In the genomic region with DNA sequence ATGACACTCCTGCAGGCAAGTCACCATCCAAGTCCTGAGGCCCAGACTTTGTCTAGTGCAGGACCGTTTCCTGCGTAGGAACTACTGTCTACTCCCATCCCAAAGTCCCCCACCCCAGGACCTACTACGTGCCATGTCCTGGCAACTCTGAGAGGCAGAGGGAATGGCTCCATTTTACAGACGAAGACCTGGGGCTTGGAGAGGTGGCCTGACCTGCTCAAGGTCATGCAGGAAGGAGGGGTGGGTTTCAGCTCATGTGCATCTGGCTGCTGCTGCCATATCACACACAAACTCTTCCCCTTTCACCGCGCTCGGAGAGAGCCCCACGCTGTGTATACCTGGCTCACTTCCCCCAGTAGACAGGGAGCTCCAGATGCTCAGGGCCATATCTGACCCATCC, we compare ENCODE assay signal across 14 cellular contexts. TPM values are rescaled to one million over a fixed set of nuclear protein-coding genes. Genes with fewer than 3 reads are reported as not detected.
DNase-seq lines count a peak whose midpoint lies in the region; ATAC-seq and TF ChIP-seq lines count a peak whose summit lies in the region.
"Had no signal": no experiment of that assay in that cellular context is flagged by ENCODE, and none has a peak within 500 bp of the region (broad histone marks: within the 10 kb centered on the region; RNA-seq: fewer than 3 reads in every experiment).

No MANE protein-coding gene starts in this region.

- peaks cover 25% of the 10 kb centered on the region for H3K27me3 Mint-ChIP-seq in Caco-2 (ENCODE audit: insufficient read depth, unreplicated experiment)
- H3K27me3 Mint-ChIP-seq in activated T-helper 1 cell treated with anti-CD3 and anti-CD28 coated beads, Interleukin-12 subunit alpha, Interleukin-12 subunit beta, Interleukin-2, Interleukin-4 antibody, amounts not matched to agents 30 ng/mL and 10 ng/mL and 1 ng/mL, durations not matched to agents 14 hours and 24 hours and 36 hours (ENCODE audit: insufficient read depth) = peaks cover 21% of the 10 kb centered on the region
- H3K27me3 Mint-ChIP-seq in memory B cell = no peaks in the 10 kb centered on the region

- no peaks in the 10 kb centered on the region for H3K9me3 ChIP-seq in BLaER1 treated with 17β-estradiol and CSF1 and Interleukin-3, amounts not matched to agents 10 nM and 100 nM (replicated peaks in 1 of 11)
- H3K9me3 ChIP-seq in Caco-2 = no peaks in the 10 kb centered on the region
- H3K9me3 ChIP-seq: gastrocnemius medialis, psoas muscle had no signal

- H3K4me3 Mint-ChIP-seq in Caco-2 (ENCODE audit: unreplicated experiment) = peak overlapping the region; percentile 73
- H3K4me3 Mint-ChIP-seq in activated T-helper 1 cell treated with anti-CD3 and anti-CD28 coated beads, Interleukin-12 subunit alpha, Interleukin-12 subunit beta, Interleukin-2, Interleukin-4 antibody, amounts not matched to agents 30 ng/mL and 10 ng/mL and 1 ng/mL, durations not matched to agents 14 hours and 24 hours and 36 hours = peak overlapping the region; percentile 90
- peak overlapping the region; percentile 87 for H3K4me3 Mint-ChIP-seq in memory B cell

- peaks cover 0 to 19% (median 0%) of the 10 kb centered on the region in 11 experiments; a peak in 8 of 22 replicates for H3K27me3 ChIP-seq in BLaER1 treated with 17β-estradiol and CSF1 and Interleukin-3, amounts not matched to agents 10 nM and 100 nM
- peaks cover 14% of the 10 kb centered on the region for H3K27me3 ChIP-seq in Caco-2 (replicated peaks; ENCODE audit: control insufficient read depth, insufficient read depth, low read length)

- H3K4me1 ChIP-seq in BLaER1 treated with 17β-estradiol and CSF1 and Interleukin-3, amounts not matched to agents 10 nM and 100 nM = peaks cover 38 to 58% (median 50%) of the 10 kb centered on the region in 10 experiments
- peaks cover 22% of the 10 kb centered on the region for H3K4me1 ChIP-seq in Caco-2
- H3K4me1 ChIP-seq: gastrocnemius medialis, psoas muscle had no signal

- peaks cover 15% of the 10 kb centered on the region for H3K4me1 Mint-ChIP-seq in Caco-2 (ENCODE audit: low read depth, unreplicated experiment)
- peaks cover 24% of the 10 kb centered on the region for H3K4me1 Mint-ChIP-seq in activated T-helper 1 cell treated with anti-CD3 and anti-CD28 coated beads, Interleukin-12 subunit alpha, Interleukin-12 subunit beta, Interleukin-2, Interleukin-4 antibody, amounts not matched to agents 30 ng/mL and 10 ng/mL and 1 ng/mL, durations not matched to agents 14 hours and 24 hours and 36 hours (ENCODE audit: low read depth)
- H3K4me1 Mint-ChIP-seq in memory B cell = peaks cover 23% of the 10 kb centered on the region

- peak overlapping the region; percentile 84 to 99 (median 95); a peak in 21 of 22 replicates for H3K4me2 ChIP-seq in BLaER1 treated with 17β-estradiol and CSF1 and Interleukin-3, amounts not matched to agents 10 nM and 100 nM

- H3K36me3 Mint-ChIP-seq in Caco-2 (ENCODE audit: insufficient read depth, unreplicated experiment) = no peaks in the 10 kb centered on the region
- no peaks in the 10 kb centered on the region for H3K36me3 Mint-ChIP-seq in activated T-helper 1 cell treated with anti-CD3 and anti-CD28 coated beads, Interleukin-12 subunit alpha, Interleukin-12 subunit beta, Interleukin-2, Interleukin-4 antibody, amounts not matched to agents 30 ng/mL and 10 ng/mL and 1 ng/mL, durations not matched to agents 14 hours and 24 hours and 36 hours (ENCODE audit: low read depth)
- H3K36me3 Mint-ChIP-seq in memory B cell = no peaks in the 10 kb centered on the region

- H4K20me1 ChIP-seq in BLaER1 treated with 17β-estradiol and CSF1 and Interleukin-3, amounts not matched to agents 10 nM and 100 nM = peaks cover 0 to 30% (median 0%) of the 10 kb centered on the region in 11 experiments; a peak in 6 of 22 replicates

- CTCF ChIA-PET in Caco-2 (lab: Charles Lee) = interaction anchor here (1.7 kb wide), 1 partner anchor 65 kb away, joined by 6 read pairs; no protein-coding TSS in a partner anchor

- H3K36me3 ChIP-seq in BLaER1 treated with 17β-estradiol and CSF1 and Interleukin-3, amounts not matched to agents 10 nM and 100 nM = no peaks in the 10 kb centered on the region
- no peaks in the 10 kb centered on the region for H3K36me3 ChIP-seq in Caco-2 (ENCODE audit: control insufficient read depth, insufficient read depth, low read length)
- H3K36me3 ChIP-seq: gastrocnemius medialis had no signal

- no peak for DNase-seq in Caco-2
- DNase-seq in activated T-helper 1 cell treated with anti-CD3 and anti-CD28 coated beads, Interleukin-12 subunit alpha, Interleukin-12 subunit beta, Interleukin-2, Interleukin-4 antibody, amounts not matched to agents 30 ng/mL and 10 ng/mL and 1 ng/mL, durations not matched to agents 14 hours and 24 hours and 36 hours (ENCODE audit: low spot score) = no peak
- no peak for DNase-seq in memory B cell (ENCODE audit: low spot score in 2 of 2)
- no peak for DNase-seq in COLO668 (lab: John Stamatoyannopoulos, UW; ENCODE audit: unreplicated experiment)
- DNase-seq in GM19238 (ENCODE audit: insufficient read length, low spot score) = no peak
- DNase-seq in activated effector memory CD4-positive, alpha-beta T cell treated with anti-CD3 and anti-CD28 coated beads, Interleukin-2, amount 50 U/mL, for 16 hours = no peak
- DNase-seq in hippocampal formation (lab: John Stamatoyannopoulos, UW) = no peak
- DNase-seq: activated CD4-positive, alpha-beta T cell treated with anti-CD3 and anti-CD28 coated beads for 1 hour; gastrocnemius medialis; islet precursor cell; midbrain; NCI-H2081; psoas muscle had no signal

- H3K9me3 Mint-ChIP-seq in Caco-2 (ENCODE audit: unreplicated experiment) (no peaks in the 10 kb centered on the region), memory B cell (no peaks in the 10 kb centered on the region)
- H3K9me3 Mint-ChIP-seq in activated T-helper 1 cell treated with anti-CD3 and anti-CD28 coated beads, Interleukin-12 subunit alpha, Interleukin-12 subunit beta, Interleukin-2, Interleukin-4 antibody, amounts not matched to agents 30 ng/mL and 10 ng/mL and 1 ng/mL, durations not matched to agents 14 hours and 24 hours and 36 hours = no peaks in the 10 kb centered on the region

- no peak for TF ChIP-seq CTCF in Caco-2 (IDR thresholded peaks at IDR 0.05; ENCODE audit: insufficient read depth in 1 of 2, low read depth in 1 of 2, low read length in 1 of 2, severe bottlenecking in 1 of 2, unreplicated experiment in 1 of 2)

- no peak overlapping the region for H3K9ac ChIP-seq in BLaER1 treated with 17β-estradiol and CSF1 and Interleukin-3, amounts not matched to agents 10 nM and 100 nM

- no peak overlapping the region for H3K27ac ChIP-seq in BLaER1 treated with 17β-estradiol and CSF1 and Interleukin-3, amounts not matched to agents 10 nM and 100 nM
- H3K27ac ChIP-seq: gastrocnemius medialis, psoas muscle had no signal

- BruUV-seq in Caco-2 (replicated peaks; lab: Mats Ljungman, UMichigan) = no TSS peak

- intact Hi-C loops in Caco-2 (cut with micrococcal nuclease; ENCODE audit: unreplicated experiment) = no loop called here
- intact Hi-C loops in activated T-helper 1 cell treated with anti-CD3 and anti-CD28 coated beads, Interleukin-12 subunit alpha, Interleukin-12 subunit beta, Interleukin-2, Interleukin-4 antibody, amounts not matched to agents 30 ng/mL and 10 ng/mL and 1 ng/mL, durations not matched to agents 14 hours and 24 hours and 36 hours (cut with micrococcal nuclease) = loop anchor here (1.0 kb wide), 1 partner anchor 67 kb away; no protein-coding TSS in a partner anchor

- H3K27ac Mint-ChIP-seq in Caco-2 (ENCODE audit: unreplicated experiment) (no peak overlapping the region), memory B cell (peak overlapping the region; percentile 78)
- peak overlapping the region; percentile 81 for H3K27ac Mint-ChIP-seq in activated T-helper 1 cell treated with anti-CD3 and anti-CD28 coated beads, Interleukin-12 subunit alpha, Interleukin-12 subunit beta, Interleukin-2, Interleukin-4 antibody, amounts not matched to agents 30 ng/mL and 10 ng/mL and 1 ng/mL, durations not matched to agents 14 hours and 24 hours and 36 hours

- peak; percentile 29 for ATAC-seq in memory B cell (ENCODE audit: low read depth)
- ATAC-seq: gastrocnemius medialis, psoas muscle had no signal

- peak overlapping the region in 2 of 10 experiments; percentile 69 to 81; a peak in 2 of 20 replicates for H3K4me3 ChIP-seq in BLaER1 treated with 17β-estradiol and CSF1 and Interleukin-3, amounts not matched to agents 10 nM and 100 nM
- no peak overlapping the region for H3K4me3 ChIP-seq in Caco-2 (ENCODE audit: low read depth, low read length)
- H3K4me3 ChIP-seq: gastrocnemius medialis had no signal

- POLR2A ChIA-PET in Caco-2 (lab: Charles Lee) = no interaction called here

RNA-seq across cellular contexts. Expression of gene NOL4L, which starts 1.2 kb away (rescaled TPM):
- 75.3 and 80.9 TPM in 2 replicates for total RNA-seq in Caco-2 (2022)
- total RNA-seq in activated T-helper 1 cell treated with anti-CD3 and anti-CD28 coated beads, Interleukin-12 subunit alpha, Interleukin-12 subunit beta, Interleukin-2, Interleukin-4 antibody, amounts not matched to agents 30 ng/mL and 10 ng/mL and 1 ng/mL, durations not matched to agents 14 hours and 24 hours and 36 hours = 10.3 and 14.3 TPM in 2 replicates
